In the genomic region with DNA sequence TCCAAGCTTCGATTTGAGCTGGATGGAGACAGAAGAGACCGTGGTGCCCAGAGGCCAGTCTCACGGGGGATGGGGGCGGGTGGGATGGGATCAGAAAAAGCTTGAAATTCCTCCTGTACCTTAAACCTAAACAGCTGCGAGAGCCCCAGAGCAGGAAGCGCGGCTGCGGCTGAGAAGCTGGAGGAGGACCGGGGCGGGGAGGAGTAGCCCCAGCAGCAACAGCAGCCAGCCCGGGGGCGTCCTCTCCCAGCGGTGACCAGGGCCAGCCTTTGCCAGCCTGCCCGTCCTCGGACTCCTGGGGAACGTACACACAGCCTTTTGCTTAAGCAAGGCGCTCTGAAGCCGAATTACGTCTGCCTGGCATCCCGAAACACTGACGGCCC, we compare ENCODE assay signal across 9 cellular contexts. TPM values are rescaled to one million over a fixed set of nuclear protein-coding genes. Genes with fewer than 3 reads are reported as not detected.
A peak's percentile ranks its signal among the peaks of the same experiment; 100 is the strongest.
DNase-seq lines count a peak whose midpoint lies in the region; ATAC-seq, FAIRE-seq and TF ChIP-seq lines count a peak whose summit lies in the region.
"Had no signal": no experiment of that assay in that cellular context is flagged by ENCODE, and none has a peak within 500 bp of the region (broad histone marks: within the 10 kb centered on the region; RNA-seq: fewer than 3 reads in every experiment).

No MANE protein-coding gene starts in this region.

- peak overlapping the region; percentile 49 to 85 for H3K4me2 ChIP-seq in H1 (ENCODE audit: insufficient read depth in 1 of 2, low read depth in 2 of 2, low read length in 2 of 2)

- H2BK15ac ChIP-seq in H1 (ENCODE audit: low read length), result no peak overlapping the region

- TF ChIP-seq RAD21 in H1 (IDR thresholded peaks at IDR 0.05 in 1 of 2, conservative IDR thresholded peaks at IDR 0.05 in 1 of 2; ENCODE audit: low read depth in 2 of 2, low read length in 2 of 2), result no peak

- no peak overlapping the region for H4K8ac ChIP-seq in H1 (ENCODE audit: extremely low read depth, insufficient read depth, low read length)

- peaks cover 24 to 29% of the 10 kb centered on the region in 2 donors for H3K4me1 Mint-ChIP-seq in natural killer cell treated with Interleukin-12 subunit alpha and Interleukin-12 subunit beta and Interleukin-15 and Interleukin-18, amount 100 ng/mL, for 72 hours (ENCODE audit: low read depth in 2 of 2)

- H4K91ac ChIP-seq in H1 (replicated peaks; ENCODE audit: insufficient read length, low read length), result no peak overlapping the region

- peaks cover 4 to 7% of the 10 kb centered on the region in 2 experiments for H4K20me1 ChIP-seq in H1 (replicated peaks in 1 of 2; ENCODE audit: control insufficient read depth in 1 of 2, insufficient read depth in 2 of 2, low read length in 2 of 2)

- no peak overlapping the region for H4K5ac ChIP-seq in H1 (ENCODE audit: insufficient read length, low read depth, low read length)

- H3K79me1 ChIP-seq in H1 (ENCODE audit: low read depth, low read length), result no peaks in the 10 kb centered on the region

- H3K4me3 ChIP-seq in H1 (ENCODE audit: extremely low read depth in 1 of 4, insufficient read depth in 2 of 4, low read depth in 3 of 4, low read length in 4 of 4), result peak overlapping the region; percentile 25 to 61 (median 38); a peak in 5 of 8 replicates

- DNase-seq in DMS53 (lab: John Stamatoyannopoulos, UW) (peak; percentile 67), DMS53 treated with DMSO at 0.1 percent for 48 hours (lab: John Stamatoyannopoulos, UW; ENCODE audit: unreplicated experiment) (no peak), HCEC 1CT (peak; percentile 4), NCI-H2227 (lab: John Stamatoyannopoulos, UW; ENCODE audit: unreplicated experiment) (peak; percentile 37), H1 (ENCODE audit: low read depth in 1 of 2, low spot score in 2 of 2) (peak in 1 of 2 experiments; percentile 58), hippocampal formation (lab: John Stamatoyannopoulos, UW) (no peak), midbrain (lab: John Stamatoyannopoulos, UW) (no peak)
- DNase-seq in natural killer cell treated with Interleukin-12 subunit alpha and Interleukin-12 subunit beta and Interleukin-15 and Interleukin-18, amount 100 ng/mL, for 72 hours (ENCODE audit: low spot score), result no peak

- no peak overlapping the region for H3K27ac Mint-ChIP-seq in natural killer cell treated with Interleukin-12 subunit alpha and Interleukin-12 subunit beta and Interleukin-15 and Interleukin-18, amount 100 ng/mL, for 72 hours

- H3K14ac ChIP-seq in H1 (ENCODE audit: insufficient read length), result no peak overlapping the region

- H2BK120ac ChIP-seq in H1 (replicated peaks; ENCODE audit: low read depth, low read length), result no peak overlapping the region

- CTCF ChIA-PET in H1 (lab: Charles Lee; ENCODE audit: partially characterized antibody), result interaction anchor here (0.8 to 4.7 kb wide), 12 partner anchors 10 to 413 kb away, joined by 3 to 49 read pairs (median 6); a partner anchor contains a TSS

- no peaks in the 10 kb centered on the region for H3K79me2 ChIP-seq in H1 (ENCODE audit: control insufficient read depth in 1 of 2, insufficient read depth in 2 of 2, low read length in 2 of 2)

- H2BK12ac ChIP-seq in H1 (ENCODE audit: low read depth, low read length), result no peak overlapping the region

- H3K23ac ChIP-seq in H1 (ENCODE audit: insufficient read length), result no peak overlapping the region

- peaks cover 10% of the 10 kb centered on the region for H3K36me3 Mint-ChIP-seq in natural killer cell treated with Interleukin-12 subunit alpha and Interleukin-12 subunit beta and Interleukin-15 and Interleukin-18, amount 100 ng/mL, for 72 hours

- no peak for TF ChIP-seq POLR2A in H1 (IDR thresholded peaks at IDR 0.05; ENCODE audit: control extremely low read depth in 1 of 2, low read depth in 2 of 2, low read length in 2 of 2)

- no peak overlapping the region for H3K56ac ChIP-seq in H1 (replicated peaks; ENCODE audit: insufficient read length, low read depth, low read length)

- H2AFZ ChIP-seq in H1 (ENCODE audit: low read length), result no peak overlapping the region; the same call in 1 of the 2 replicates

- ATAC-seq in natural killer cell treated with Interleukin-12 subunit alpha and Interleukin-12 subunit beta and Interleukin-15 and Interleukin-18, amount 100 ng/mL, for 72 hours, result peak; percentile 41 to 55

- H3K27ac ChIP-seq in H1 (ENCODE audit: low read depth, low read length), result no peak overlapping the region

- H3K9ac ChIP-seq in H1 (replicated peaks in 1 of 4; ENCODE audit: extremely low read depth in 1 of 4, low read depth in 3 of 4, low read length in 3 of 4), result no peak overlapping the region

- peak overlapping the region; percentile 83 for H3K4me3 Mint-ChIP-seq in natural killer cell treated with Interleukin-12 subunit alpha and Interleukin-12 subunit beta and Interleukin-15 and Interleukin-18, amount 100 ng/mL, for 72 hours

- FAIRE-seq in H1 (lab: Jason Lieb, UNC), result no peak
- FAIRE-seq: A204.1 had no signal

- H2BK5ac ChIP-seq in H1 (ENCODE audit: low read depth, low read length), result no peak overlapping the region

- H3K27me3 Mint-ChIP-seq in natural killer cell treated with Interleukin-12 subunit alpha and Interleukin-12 subunit beta and Interleukin-15 and Interleukin-18, amount 100 ng/mL, for 72 hours, result peaks cover 43 to 75% of the 10 kb centered on the region in 2 donors

- no peak for TF ChIP-seq CTCF in H1 (IDR thresholded peaks at IDR 0.05; ENCODE audit: control extremely low read depth in 1 of 3, insufficient read depth in 1 of 3, low read depth in 1 of 3, low read length in 3 of 3)

- H2BK20ac ChIP-seq in H1 (ENCODE audit: low read length), result no peak overlapping the region

- no peak for TF ChIP-seq EP300 in H1 (IDR thresholded peaks at IDR 0.05; ENCODE audit: borderline replicate concordance in 1 of 2, low read depth in 2 of 2, low read length in 2 of 2)

- H3K36me3 ChIP-seq in H1 (ENCODE audit: control insufficient read depth in 2 of 4, insufficient read depth in 4 of 4, low read length in 3 of 4), result peaks cover 0 to 2% (median 0%) of the 10 kb centered on the region in 4 experiments; a peak in 1 of 8 replicates

- WGBS in H1 (ENCODE audit: extremely low coverage in 1 of 2, insufficient coverage in 1 of 2, insufficient read length in 1 of 2, insufficient replicate concordance in 2 of 2, low coverage in 1 of 2, low lambda C conversion rate in 2 of 2, missing lambda C conversion rate in 1 of 2), 2 experiments, result 7% methylated on average over 18 of the region's 21 CpGs; no CpG with 5 or more reads in 1 of the 2 experiments

- H3K23me2 ChIP-seq in H1 (ENCODE audit: low read depth, low read length), result peaks cover 5% of the 10 kb centered on the region; the same call in 1 of the 2 replicates

- POLR2A ChIA-PET in H1 (lab: Charles Lee; ENCODE audit: partially characterized antibody), result interaction anchor here (1.1 to 4.4 kb wide), 5 partner anchors 9 to 21 kb away, joined by 3 to 29 read pairs (median 5); a partner anchor contains a TSS

- H3K4ac ChIP-seq in H1 (replicated peaks; ENCODE audit: insufficient read length, low read depth, low read length), result no peak overlapping the region

- H3K4me1 ChIP-seq in H1 (replicated peaks in 1 of 4; ENCODE audit: control insufficient read depth in 3 of 4, insufficient read depth in 4 of 4, low read length in 3 of 4), result peaks cover 0 to 6% (median 2%) of the 10 kb centered on the region in 4 experiments; a peak in 4 of 7 replicates

- no peaks in the 10 kb centered on the region for H3K9me3 Mint-ChIP-seq in natural killer cell treated with Interleukin-12 subunit alpha and Interleukin-12 subunit beta and Interleukin-15 and Interleukin-18, amount 100 ng/mL, for 72 hours

- no peak overlapping the region for H2AK5ac ChIP-seq in H1 (ENCODE audit: low read depth, low read length)

- peaks cover 60 to 93% (median 80%) of the 10 kb centered on the region in 4 experiments for H3K27me3 ChIP-seq in H1 (replicated peaks in 1 of 4; ENCODE audit: control insufficient read depth in 3 of 4, extremely low read depth in 1 of 4, insufficient read depth in 3 of 4, low read length in 3 of 4)

- no peaks in the 10 kb centered on the region for H3K9me3 ChIP-seq in H1 (ENCODE audit: insufficient read depth in 2 of 2, low read depth in 1 of 2, low read length in 1 of 2)

- no peak overlapping the region for H3K18ac ChIP-seq in H1 (ENCODE audit: extremely low read depth, low read length)

TF ChIP-seq in H1, 55 proteins besides CTCF, POLR2A, EP300 and RAD21:
- peak; percentile 17 for TF ChIP-seq EZH2 (IDR thresholded peaks at IDR 0.05; ENCODE audit: low read depth, low read length, severe bottlenecking)
- TF ChIP-seq, protein P1, sequence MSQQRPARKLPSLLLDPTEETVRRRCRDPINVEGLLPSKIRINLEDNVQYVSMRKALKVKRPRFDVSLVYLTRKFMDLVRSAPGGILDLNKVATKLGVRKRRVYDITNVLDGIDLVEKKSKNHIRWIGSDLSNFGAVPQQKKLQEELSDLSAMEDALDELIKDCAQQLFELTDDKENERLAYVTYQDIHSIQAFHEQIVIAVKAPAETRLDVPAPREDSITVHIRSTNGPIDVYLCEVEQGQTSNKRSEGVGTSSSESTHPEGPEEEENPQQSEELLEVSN (IDR thresholded peaks at IDR 0.05), result no peak

RNA-seq across cellular contexts. Expression of a gene that starts 17.4 kb away (rescaled TPM):
- total RNA-seq in H1 (2021; fragmentation: NEBNext Ultra II Directional; extraction: Animal tissue kit (Norgen Biotek cat#: 25700)), result 0.09 and 0.13 TPM in 2 replicates
- polyA plus RNA-seq in H1 (2011; rRNA removed), result 0.05 and 0.06 TPM in 2 replicates
- polyA plus RNA-seq in H1 (2011; cell fraction: cytosol; rRNA removed), result 0.10 TPM
- 0.03 TPM for polyA plus RNA-seq in H1 (2011; cell fraction: nucleus; rRNA removed)
- polyA plus RNA-seq in H1 (2012, experiment 1 of 2), result 0.07 to 0.10 TPM in 2 of 4 replicates, not detected in the others
- polyA plus RNA-seq in H1 (2012, experiment 2 of 2), result 0.16 TPM
- polyA plus RNA-seq in H1 (2013, experiment 1 of 2), result 0.10 TPM
- 0.13 TPM for polyA plus RNA-seq in H1 (2013, experiment 2 of 2)
- polyA minus RNA-seq in H1 (2011; rRNA and poly(A)+ RNA removed), result 0.05 TPM in 1 of 2 replicates, not detected in the other
- not detected for polyA minus RNA-seq in H1 (2011; cell fraction: cytosol; rRNA and poly(A)+ RNA removed)
- polyA minus RNA-seq in H1 (2011; cell fraction: nucleus; rRNA and poly(A)+ RNA removed), result 0.30 TPM
- not detected for total RNA-seq in natural killer cell treated with Interleukin-12 subunit alpha and Interleukin-12 subunit beta and Interleukin-15 and Interleukin-18, amount 100 ng/mL, for 72 hours

RNA-seq across cellular contexts. Expression of a gene that starts 20.8 kb away (rescaled TPM):
- total RNA-seq in H1 (2021; fragmentation: NEBNext Ultra II Directional; extraction: Animal tissue kit (Norgen Biotek cat#: 25700)), result 94.5 and 107 TPM in 2 replicates
- 20.1 and 45.4 TPM in 2 replicates for polyA plus RNA-seq in H1 (2011; rRNA removed)
- polyA plus RNA-seq in H1 (2011; cell fraction: cytosol; rRNA removed), result 53.2 TPM
- polyA plus RNA-seq in H1 (2011; cell fraction: nucleus; rRNA removed), result 18.5 TPM
- 45.0 to 56.3 TPM (median 50.3 TPM) in 4 replicates for polyA plus RNA-seq in H1 (2012, experiment 1 of 2)
- polyA plus RNA-seq in H1 (2012, experiment 2 of 2), result 10.3 TPM
- polyA plus RNA-seq in H1 (2013, experiment 1 of 2), result 59.4 TPM
- polyA plus RNA-seq in H1 (2013, experiment 2 of 2), result 57.2 TPM
- polyA minus RNA-seq in H1 (2011; rRNA and poly(A)+ RNA removed), result 100.0 and 164 TPM in 2 replicates
- polyA minus RNA-seq in H1 (2011; cell fraction: cytosol; rRNA and poly(A)+ RNA removed), result 66.6 TPM
- polyA minus RNA-seq in H1 (2011; cell fraction: nucleus; rRNA and poly(A)+ RNA removed), result 52.5 TPM
- 10 to 100 TPM; 44.2 to 45.5 TPM for total RNA-seq in natural killer cell treated with Interleukin-12 subunit alpha and Interleukin-12 subunit beta and Interleukin-15 and Interleukin-18, amount 100 ng/mL, for 72 hours

Comparison
In these comparisons a context has a peak if more than half of its experiments do, and no peak if none do; other contexts are left out.
1. DNase-seq: peak in DMS53 (single experiment), HCEC 1CT (single experiment) and NCI-H2227 (single experiment); none in DMS53 treated with DMSO at 0.1 percent for 48 hours (single experiment), natural killer cell treated with Interleukin-12 subunit alpha and Interleukin-12 subunit beta and Interleukin-15 and Interleukin-18, amount 100 ng/mL, for 72 hours (single experiment), hippocampal formation (0 of 2) and midbrain (single experiment).